In genomic region chr1:231162300-231162969, GRCh38 we compare ENCODE assay signal across 1 cellular context.
A peak's percentile ranks its signal among the peaks of the same experiment; 100 is the strongest.
TF ChIP-seq lines count a peak whose summit lies in the region.

No MANE protein-coding gene starts in this region.

TF ChIP-seq in WTC11, 78 proteins besides CTCF, POLR2A, EP300 and RAD21 (continued from another document):
- TF ChIP-seq AR (CRISPR knock-in tag; IDR thresholded peaks at IDR 0.05), result no peak
- TF ChIP-seq ZNF263 (CRISPR knock-in tag; IDR thresholded peaks at IDR 0.05; ENCODE audit: low read depth), result no peak
- TF ChIP-seq, protein P1, sequence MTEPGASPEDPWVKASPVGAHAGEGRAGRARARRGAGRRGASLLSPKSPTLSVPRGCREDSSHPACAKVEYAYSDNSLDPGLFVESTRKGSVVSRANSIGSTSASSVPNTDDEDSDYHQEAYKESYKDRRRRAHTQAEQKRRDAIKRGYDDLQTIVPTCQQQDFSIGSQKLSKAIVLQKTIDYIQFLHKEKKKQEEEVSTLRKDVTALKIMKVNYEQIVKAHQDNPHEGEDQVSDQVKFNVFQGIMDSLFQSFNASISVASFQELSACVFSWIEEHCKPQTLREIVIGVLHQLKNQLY (CRISPR knock-in tag; IDR thresholded peaks at IDR 0.05), result no peak
- peak; percentile 85; the same call in 1 of the 2 replicates for TF ChIP-seq KAT7 (CRISPR knock-in tag; IDR thresholded peaks at IDR 0.05; ENCODE audit: borderline replicate concordance)
- TF ChIP-seq, protein P2, sequence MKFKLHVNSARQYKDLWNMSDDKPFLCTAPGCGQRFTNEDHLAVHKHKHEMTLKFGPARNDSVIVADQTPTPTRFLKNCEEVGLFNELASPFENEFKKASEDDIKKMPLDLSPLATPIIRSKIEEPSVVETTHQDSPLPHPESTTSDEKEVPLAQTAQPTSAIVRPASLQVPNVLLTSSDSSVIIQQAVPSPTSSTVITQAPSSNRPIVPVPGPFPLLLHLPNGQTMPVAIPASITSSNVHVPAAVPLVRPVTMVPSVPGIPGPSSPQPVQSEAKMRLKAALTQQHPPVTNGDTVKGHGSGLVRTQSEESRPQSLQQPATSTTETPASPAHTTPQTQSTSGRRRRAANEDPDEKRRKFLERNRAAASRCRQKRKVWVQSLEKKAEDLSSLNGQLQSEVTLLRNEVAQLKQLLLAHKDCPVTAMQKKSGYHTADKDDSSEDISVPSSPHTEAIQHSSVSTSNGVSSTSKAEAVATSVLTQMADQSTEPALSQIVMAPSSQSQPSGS (CRISPR knock-in tag; IDR thresholded peaks at IDR 0.05; ENCODE audit: borderline replicate concordance, low read depth), result no peak
- no peak for TF ChIP-seq CREB1 (CRISPR knock-in tag; IDR thresholded peaks at IDR 0.05)
- TF ChIP-seq, protein P3, sequence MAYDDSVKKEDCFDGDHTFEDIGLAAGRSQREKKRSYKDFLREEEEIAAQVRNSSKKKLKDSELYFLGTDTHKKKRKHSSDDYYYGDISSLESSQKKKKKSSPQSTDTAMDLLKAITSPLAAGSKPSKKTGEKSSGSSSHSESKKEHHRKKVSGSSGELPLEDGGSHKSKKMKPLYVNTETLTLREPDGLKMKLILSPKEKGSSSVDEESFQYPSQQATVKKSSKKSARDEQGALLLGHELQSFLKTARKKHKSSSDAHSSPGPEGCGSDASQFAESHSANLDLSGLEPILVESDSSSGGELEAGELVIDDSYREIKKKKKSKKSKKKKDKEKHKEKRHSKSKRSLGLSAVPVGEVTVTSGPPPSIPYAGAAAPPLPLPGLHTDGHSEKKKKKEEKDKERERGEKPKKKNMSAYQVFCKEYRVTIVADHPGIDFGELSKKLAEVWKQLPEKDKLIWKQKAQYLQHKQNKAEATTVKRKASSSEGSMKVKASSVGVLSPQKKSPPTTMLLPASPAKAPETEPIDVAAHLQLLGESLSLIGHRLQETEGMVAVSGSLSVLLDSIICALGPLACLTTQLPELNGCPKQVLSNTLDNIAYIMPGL (CRISPR knock-in tag; IDR thresholded peaks at IDR 0.05), result no peak; the same call in 1 of the 2 replicates
- no peak for TF ChIP-seq NR1H2 (CRISPR knock-in tag; IDR thresholded peaks at IDR 0.05)
